Comparison of ENCODE assay signal across 8 cellular contexts in genomic region chr1:154955039-154955717, GRCh38. TPM values are rescaled to one million over a fixed set of nuclear protein-coding genes. Genes with fewer than 3 reads are reported as not detected.
DNase-seq lines count a peak whose midpoint lies in the region; ATAC-seq and TF ChIP-seq lines count a peak whose summit lies in the region.

No MANE protein-coding gene starts in this region.

- peak; percentile 50 for ATAC-seq in HG03432 (IDR thresholded peaks at IDR 0.05; ENCODE audit: unreplicated experiment)

- TF ChIP-seq EP300 in ovary (IDR thresholded peaks at IDR 0.05) (no peak), transverse colon (IDR thresholded peaks at IDR 0.05; ENCODE audit: low read depth) (no peak)

- TF ChIP-seq POLR2A in ovary (IDR thresholded peaks at IDR 0.05) = peak; percentile 22
- no peak for TF ChIP-seq POLR2A in transverse colon (IDR thresholded peaks at IDR 0.05)

- peak overlapping the region; percentile 52 to 78 for H3K27ac ChIP-seq in ovary
- peak overlapping the region; percentile 84 to 94 (median 92) for H3K27ac ChIP-seq in transverse colon

- H3K4me1 ChIP-seq in ovary (ENCODE audit: insufficient read depth) = peaks cover 41% of the 10 kb centered on the region
- peaks cover 24 to 60% (median 42%) of the 10 kb centered on the region in 4 donors for H3K4me1 ChIP-seq in transverse colon

- H3K36me3 ChIP-seq in ovary = no peaks in the 10 kb centered on the region
- H3K36me3 ChIP-seq in transverse colon = peaks cover 0 to 11% (median 0%) of the 10 kb centered on the region in 4 donors

- TF ChIP-seq CTCF in ovary (IDR thresholded peaks at IDR 0.05) (no peak), transverse colon (IDR thresholded peaks at IDR 0.05) (no peak)

- intact Hi-C loops in ovary (cut with DNase I) (loop anchor here in 3 of 4 donors (5.0 kb wide), 2 partner anchors 47 to 107 kb away; partner anchors contain the start of genes EFNA4 (in 2 of the 3) and ZBTB7B (in 1 of the 3)), transverse colon (cut with DNase I; ENCODE audit: low total_unique reads) (no loop called here)

- H3K4me3 ChIP-seq in ovary (peak overlapping the region; percentile 57), transverse colon (peak overlapping the region; percentile 38 to 71 (median 65))

- in situ Hi-C loops in transverse colon (cut with MboI; ENCODE audit: low pct_ligation_motif_present in 1 of 4, low pct_unique_long_range_greater_than_20kb in 1 of 4, low sequenced_read_pairs in 3 of 4) = loop anchor here in 3 of 4 donors (25.0 kb wide), 1 partner anchor 107 kb away; the partner anchor contains the start of genes ADAM15 (in 3 of the 3) and EFNA4 (in 3 of the 3)

- WGBS in ovary, 3 donors = 1 to 7% (median 4%) methylated on average over 4 of the region's 4 CpGs
- WGBS in transverse colon (ENCODE audit: low coverage in 1 of 2), 2 donors = 0 to 6% methylated on average over 1 to 4 of the region's 4 CpGs

- no peaks in the 10 kb centered on the region for H3K9me3 ChIP-seq in ovary
- no peaks in the 10 kb centered on the region for H3K9me3 ChIP-seq in transverse colon

- H3K27me3 ChIP-seq in ovary (no peaks in the 10 kb centered on the region), transverse colon (no peaks in the 10 kb centered on the region)

- DNase-seq in NCI-H2081 (lab: John Stamatoyannopoulos, UW) = peak; percentile 41 to 62
- no peak for DNase-seq in NCI-H2081 treated with DMSO at 0.1 percent for 48 hours (lab: John Stamatoyannopoulos, UW)
- peak; percentile 66 for DNase-seq in RKO (ENCODE audit: low spot score)
- DNase-seq in activated gamma-delta T cell treated with anti-CD3 and anti-CD28 coated beads, Interleukin-2, amount 50 U/mL, for 16 hours (ENCODE audit: low read depth) = peak; percentile 74
- peak; percentile 89 for DNase-seq in glomerular endothelial cell (ENCODE audit: extremely low read depth, low read depth, low spot score)
- peak in 4 of 5 donors; percentile 51 to 84 (median 58) for DNase-seq in ovary
- DNase-seq in transverse colon = peak; percentile 82

RNA-seq across cellular contexts. Expression of gene PBXIP1, which starts 0.7 kb away (rescaled TPM):
- total RNA-seq in glomerular endothelial cell (108 and 115 TPM in 2 replicates), ovary (100 to 1,000 TPM in 6 of 7 donors, 10 to 100 TPM in 1; 78.7 to 170 (median 120) TPM), transverse colon (10 to 100 TPM; 54.1 to 94.1 (median 83.6) TPM)
- polyA plus RNA-seq in ovary = 100 to 1,000 TPM; 105 to 151 TPM

RNA-seq across cellular contexts. Expression of gene PYGO2, which starts 6.4 kb away (rescaled TPM):
- total RNA-seq in glomerular endothelial cell (17.5 and 20.9 TPM in 2 replicates), ovary (10 to 100 TPM; 17.2 to 53.0 (median 42.5) TPM), transverse colon (10 to 100 TPM; 23.3 to 63.7 (median 29.0) TPM)
- polyA plus RNA-seq in ovary = 10 to 100 TPM; 25.0 to 28.8 TPM

RNA-seq across cellular contexts. Expression of gene SHC1, which starts 15.4 kb away (rescaled TPM):
- total RNA-seq in glomerular endothelial cell (300 and 313 TPM in 2 replicates), ovary (100 to 1,000 TPM in 1 of 7 donors, 10 to 100 TPM in 6; 36.8 to 183 (median 80.0) TPM), transverse colon (100 to 1,000 TPM in 2 of 4 donors, 10 to 100 TPM in 2; 71.1 to 149 (median 92.0) TPM)
- 100 to 1,000 TPM in 1 of 2 donors, 10 to 100 TPM in 1; 56.8 to 161 TPM for polyA plus RNA-seq in ovary

RNA-seq across cellular contexts. Expression of gene PMVK, which starts 18.7 kb away (rescaled TPM):
- total RNA-seq in glomerular endothelial cell (8.1 and 11.6 TPM in 2 replicates), ovary (10 to 100 TPM in 6 of 7 donors, 1 to 10 TPM in 1; 8.6 to 50.7 (median 35.3) TPM), transverse colon (10 to 100 TPM in 3 of 4 donors, 1 to 10 TPM in 1; 6.0 to 19.9 (median 13.1) TPM)
- polyA plus RNA-seq in ovary = 10 to 100 TPM; 21.4 to 30.6 TPM

RNA-seq across cellular contexts. Expression of gene CKS1B, which starts 19.3 kb away (rescaled TPM):
- total RNA-seq in glomerular endothelial cell (37.8 and 57.8 TPM in 2 replicates), ovary (10 to 100 TPM; 12.2 to 29.9 (median 24.8) TPM), transverse colon (10 to 100 TPM in 3 of 4 donors, not detected in 1; 28.9 to 41.4 (median 35.2) TPM)
- polyA plus RNA-seq in ovary = 10 to 100 TPM; 41.7 to 55.8 TPM
